ENCODE assay signal across 1 cellular context in genomic region chr11:7987560-7987883, GRCh38.
A peak's percentile ranks its signal among the peaks of the same experiment; 100 is the strongest.
TF ChIP-seq lines count a peak whose summit lies in the region.

No MANE protein-coding gene starts in this region.

TF ChIP-seq in HepG2, 621 proteins besides CTCF, POLR2A, EP300 and RAD21:
- 0 out of 2 replicates have a peak, but pooled peaks have one; percentile 24 for TF ChIP-seq ZFP36L1 (CRISPR knock-in tag; IDR thresholded peaks at IDR 0.05)
- TF ChIP-seq RBFOX2 (IDR thresholded peaks at IDR 0.05; ENCODE audit: low read depth, low read length), result peak; percentile 71
- TF ChIP-seq KDM5A (IDR thresholded peaks at IDR 0.05; ENCODE audit: borderline replicate concordance, low read length), result peak; percentile 94
- TF ChIP-seq ARID4A (CRISPR knock-in tag; IDR thresholded peaks at IDR 0.05; ENCODE audit: borderline replicate concordance), result 0 out of 2 replicates have a peak, but pooled peaks have one; percentile 12
- 0 out of 2 replicates have a peak, but pooled peaks have one; percentile 1 for TF ChIP-seq RERE (CRISPR knock-in tag; IDR thresholded peaks at IDR 0.05; ENCODE audit: low read depth)
